ENCODE assay signal across 31 cellular contexts in the genomic region with DNA sequence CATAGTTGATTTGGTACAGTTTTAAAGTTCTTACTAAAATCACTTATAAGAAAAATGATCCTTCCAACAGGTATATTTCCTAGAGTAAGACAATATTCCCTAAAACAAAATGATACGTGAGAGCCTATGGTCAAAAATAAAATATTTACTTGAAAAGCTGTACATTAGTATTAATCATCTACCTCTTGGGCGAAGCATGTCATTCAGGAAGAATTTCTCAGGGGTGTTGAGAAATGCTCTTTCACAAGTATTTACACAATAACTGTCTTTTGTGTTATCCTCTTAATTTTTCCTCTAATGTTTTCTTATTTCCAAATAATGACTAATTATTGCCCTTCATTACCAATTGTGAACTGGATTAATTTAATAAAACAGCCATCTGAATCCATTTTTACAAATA.
"Had no signal": no experiment of that assay in that cellular context is flagged by ENCODE, and none has a peak within 500 bp of the region (broad histone marks: within the 10 kb centered on the region; RNA-seq: fewer than 3 reads in every experiment).

No MANE protein-coding gene starts in this region.

- H3K4me3 Mint-ChIP-seq: activated CD4-positive, alpha-beta memory T cell treated with anti-CD3 and anti-CD28 coated beads for 36 hours; activated naive CD4-positive, alpha-beta T cell treated with anti-CD3 and anti-CD28 coated beads for 36 hours; activated T-cell treated with anti-CD3 and anti-CD28 coated beads, Interleukin-2, amount 50 U/mL, for 4 hours; activated T-helper 1 cell treated with anti-CD3 and anti-CD28 coated beads, Interleukin-12 subunit alpha, Interleukin-12 subunit beta, Interleukin-2, Interleukin-4 antibody, amounts not matched to agents 30 ng/mL and 10 ng/mL and 1 ng/mL, durations not matched to agents 14 hours and 24 hours and 36 hours; brain; central memory CD8-positive, alpha-beta T cell; T-helper 1 cell treated with Interleukin-12 subunit alpha and Interleukin-12 subunit beta and Interleukin-4 antibody, amounts not matched to agents 30 μg/mL and 1 μg/mL, for 36 hours; T-helper 2 cell treated with Interferon-gamma antibody and Interleukin-4, amounts not matched to agents 5 μg/mL and 100 μg/mL, for 36 hours had no signal

- H3K4me1 Mint-ChIP-seq: brain; central memory CD8-positive, alpha-beta T cell had no signal

- DNase-seq: activated CD4-positive, alpha-beta memory T cell treated with anti-CD3 and anti-CD28 coated beads for 36 hours; activated CD4-positive, alpha-beta T cell treated with anti-CD3 and anti-CD28 coated beads for 4 hours; activated CD4-positive, alpha-beta T cell treated with anti-CD3 and anti-CD28 coated beads, Interleukin-2, amount 50 U/mL, for 1 hour; activated CD8-positive, alpha-beta memory T cell treated with anti-CD3 and anti-CD28 coated beads, Interleukin-2, amount 50 U/mL, for 4 hours; activated gamma-delta T cell treated with Interleukin-2 at 50 U/mL for 16 hours; activated naive CD4-positive, alpha-beta T cell treated with anti-CD3 and anti-CD28 coated beads for 36 hours; activated T-cell treated with anti-CD3 and anti-CD28 coated beads for 4 hours; activated T-cell treated with anti-CD3 and anti-CD28 coated beads, Interleukin-2, amount 50 U/mL, for 4 hours; adrenal gland; NCI-H1048; NCI-H1105 treated with DMSO at 0.1 percent for 48 hours; NCI-H1436; NCI-H1694; NCI-H1930; NCI-H2081 treated with DMSO at 0.1 percent for 48 hours; NCI-H345; NCI-H524 treated with DMSO at 0.1 percent for 48 hours; NK-92 treated with Interleukin-12 subunit alpha and Interleukin-12 subunit beta, amount 100 ng/mL, for 24 hours; OCI-M1; SHP77 treated with DMSO at 0.1 percent for 48 hours; SK-N-SH had no signal

- H3K27ac Mint-ChIP-seq: activated CD4-positive, alpha-beta memory T cell treated with anti-CD3 and anti-CD28 coated beads for 36 hours; activated naive CD4-positive, alpha-beta T cell treated with anti-CD3 and anti-CD28 coated beads for 36 hours; activated naive CD4-positive, alpha-beta T cell treated with anti-CD3 and anti-CD28 coated beads, Interleukin-2, amount 50 U/mL, for 72 hours; activated T-helper 1 cell treated with anti-CD3 and anti-CD28 coated beads, Interleukin-12 subunit alpha, Interleukin-12 subunit beta, Interleukin-2, Interleukin-4 antibody, amounts not matched to agents 30 ng/mL and 10 ng/mL and 1 ng/mL, durations not matched to agents 14 hours and 24 hours and 36 hours; brain; T-helper 1 cell treated with Interleukin-12 subunit alpha and Interleukin-12 subunit beta and Interleukin-4 antibody, amounts not matched to agents 30 μg/mL and 1 μg/mL, for 36 hours; T-helper 2 cell treated with Interferon-gamma antibody and Interleukin-4, amounts not matched to agents 5 μg/mL and 100 μg/mL, for 36 hours had no signal

- H3K9me3 ChIP-seq: adrenal gland, SJSA1, SK-N-SH had no signal

- H3K36me3 Mint-ChIP-seq: activated CD4-positive, alpha-beta memory T cell treated with anti-CD3 and anti-CD28 coated beads for 36 hours; activated naive CD4-positive, alpha-beta T cell treated with anti-CD3 and anti-CD28 coated beads, Interleukin-2, amount 50 U/mL, for 72 hours; brain had no signal

- H3K36me3 ChIP-seq: adrenal gland, cardiac muscle cell, SJSA1 had no signal

- H3K4me1 ChIP-seq: adrenal gland, SJSA1 had no signal

- H3K27ac ChIP-seq: adrenal gland, cardiac muscle cell, SJSA1 had no signal

- H3K27me3 ChIP-seq: adrenal gland, cardiac muscle cell, SJSA1 had no signal

- H3K4me3 ChIP-seq: adrenal gland, cardiac muscle cell, K562, SJSA1 had no signal

- H3K27me3 Mint-ChIP-seq: activated CD4-positive, alpha-beta memory T cell treated with anti-CD3 and anti-CD28 coated beads for 36 hours; brain; central memory CD8-positive, alpha-beta T cell had no signal

- ATAC-seq: activated CD4-positive, CD25-positive, alpha-beta regulatory T cell treated with anti-CD3 and anti-CD28 coated beads, Interleukin-2, amount 50 U/mL, for 24 hours; activated naive CD4-positive, alpha-beta T cell treated with anti-CD3 and anti-CD28 coated beads, Interleukin-2, amount 50 U/mL, for 72 hours; activated T-cell treated with anti-CD3 and anti-CD28 coated beads, Interleukin-2, amount 50 U/mL, for 4 hours; K562 had no signal
